8 cellular contexts compared by ENCODE assay signal in the genomic region with DNA sequence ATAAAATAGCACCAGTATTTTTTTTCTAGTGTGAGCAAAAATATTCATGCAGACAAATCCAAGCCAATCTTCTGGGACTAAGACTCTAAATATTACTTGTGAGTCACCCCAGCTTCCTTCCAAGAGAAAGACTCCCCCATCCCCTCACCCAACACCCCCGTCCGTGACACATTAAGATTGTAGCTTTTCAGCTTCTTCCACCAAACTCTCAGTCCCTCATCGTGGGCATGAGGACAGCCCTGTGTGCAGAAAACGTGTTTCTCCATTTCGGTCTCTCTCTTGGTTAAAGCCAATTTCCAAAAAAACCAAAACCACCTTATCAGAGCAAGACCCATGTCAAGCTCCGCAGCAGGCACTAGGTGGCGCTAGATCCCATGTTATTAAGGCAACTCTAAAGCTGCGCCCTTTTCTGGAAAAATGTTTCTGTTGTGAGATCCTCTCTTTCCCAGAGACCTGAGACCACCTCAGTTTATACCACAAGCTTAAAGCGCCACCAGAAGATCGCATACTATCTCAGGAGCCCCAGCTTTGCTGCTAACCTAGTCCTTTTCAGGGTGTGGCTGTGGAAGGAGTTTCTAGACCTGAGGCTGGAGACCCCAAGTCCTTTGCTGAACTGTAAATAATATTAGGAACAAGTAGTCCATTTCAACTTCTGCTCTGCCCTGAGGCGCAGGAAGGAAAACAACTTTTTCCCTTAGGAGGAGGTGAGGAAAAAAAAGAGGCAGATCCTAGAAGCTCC.
DNase-seq lines count a peak whose midpoint lies in the region; ATAC-seq, FAIRE-seq and TF ChIP-seq lines count a peak whose summit lies in the region.

No MANE protein-coding gene starts in this region.

- H3K14ac ChIP-seq in mesenchymal stem cell (ENCODE audit: low read length in 2 of 2): no peak overlapping the region

- H3K4me3 ChIP-seq in endodermal cell (ENCODE audit: low read length) (no peak overlapping the region), mesenchymal stem cell (ENCODE audit: insufficient read depth in 1 of 2, low read depth in 1 of 2, low read length in 2 of 2) (peak overlapping the region in 1 of 2 experiments; percentile 70)

- H3K18ac ChIP-seq in mesenchymal stem cell (ENCODE audit: low read depth in 1 of 2, low read length in 2 of 2): no peak overlapping the region

- H4K91ac ChIP-seq in mesenchymal stem cell (ENCODE audit: low read length): no peak overlapping the region

- H3K4me3 Mint-ChIP-seq in endodermal cell: no peak overlapping the region

- no peaks in the 10 kb centered on the region for H3K79me1 ChIP-seq in mesenchymal stem cell (replicated peaks; ENCODE audit: low read length, poor library complexity, severe bottlenecking)

- no peaks in the 10 kb centered on the region for H3K9me3 Mint-ChIP-seq in endodermal cell

- H3K23ac ChIP-seq in mesenchymal stem cell (ENCODE audit: low read length in 2 of 2): no peak overlapping the region

- no peak overlapping the region for H3K27ac ChIP-seq in endodermal cell (ENCODE audit: low read depth, low read length)
- H3K27ac ChIP-seq in mesenchymal stem cell (ENCODE audit: low read length, poor library complexity, severe bottlenecking): no peak overlapping the region

- H3K27me3 Mint-ChIP-seq in endodermal cell (ENCODE audit: insufficient read depth): no peaks in the 10 kb centered on the region

- no peak overlapping the region for H2BK120ac ChIP-seq in mesenchymal stem cell (ENCODE audit: low read depth, low read length)

- no peak for ATAC-seq in HG03521 (IDR thresholded peaks at IDR 0.05; ENCODE audit: unreplicated experiment)

- H3K9me3 ChIP-seq in endodermal cell (ENCODE audit: control insufficient read depth, low read length): peaks cover 2% of the 10 kb centered on the region
- H3K9me3 ChIP-seq in mesenchymal stem cell (ENCODE audit: control insufficient read depth, low read length): no peaks in the 10 kb centered on the region

- peak overlapping the region in 1 of 2 experiments; percentile 29 for H2BK12ac ChIP-seq in mesenchymal stem cell (ENCODE audit: low read length in 2 of 2)

- peak overlapping the region in 1 of 2 experiments; percentile 30 for H3K4ac ChIP-seq in mesenchymal stem cell (ENCODE audit: low read depth in 1 of 2, low read length in 2 of 2)

- 20% methylated on average over 9 to 11 of the region's 11 CpGs for WGBS in endodermal cell (ENCODE audit: insufficient coverage in 1 of 2, insufficient read length in 1 of 2), 2 experiments
- 9% methylated on average over 9 of the region's 11 CpGs for WGBS in mesenchymal stem cell

- no peaks in the 10 kb centered on the region for H3K36me3 Mint-ChIP-seq in endodermal cell (ENCODE audit: low read depth)

- H3K4me2 ChIP-seq in mesenchymal stem cell (ENCODE audit: low read length, poor library complexity, severe bottlenecking): peak overlapping the region; percentile 67

- no peaks in the 10 kb centered on the region for H3K27me3 ChIP-seq in endodermal cell (ENCODE audit: control insufficient read depth, insufficient read depth, low read length, poor library complexity, severe bottlenecking)
- H3K27me3 ChIP-seq in mesenchymal stem cell (ENCODE audit: control insufficient read depth in 1 of 2, insufficient read depth in 1 of 2, low read length in 2 of 2): no peaks in the 10 kb centered on the region

- DNase-seq in C1 segment of cervical spinal cord (lab: John Stamatoyannopoulos, UW) (peak in 13 of 14 donors; percentile 4 to 70 (median 41)), HTR-8/SVneo (ENCODE audit: insufficient read length, low spot score) (peak; percentile 42), NOMO-1 (lab: John Stamatoyannopoulos, UW; ENCODE audit: unreplicated experiment in 2 of 2) (peak; percentile 41 to 80), endodermal cell (peak; percentile 93), mesenchymal stem cell (peak; percentile 84)
- DNase-seq in activated CD8-positive, alpha-beta memory T cell treated with anti-CD3 and anti-CD28 coated beads for 48 hours (ENCODE audit: low read depth in 2 of 3, low spot score in 2 of 3): peak in 2 of 3 experiments; percentile 54 to 60
- DNase-seq in stimulated activated CD4-positive, alpha-beta T cell treated with anti-CD3 and anti-CD28 coated beads, TNF-alpha, amount 100 ng/mL, for 48 hours (ENCODE audit: low read depth in 3 of 3): peak; percentile 46 to 82 (median 72)

- H2BK15ac ChIP-seq in mesenchymal stem cell (ENCODE audit: low read depth, poor library complexity, severe bottlenecking): no peak overlapping the region

- FAIRE-seq in HTR-8/SVneo (lab: Jason Lieb, UNC): no peak

- no peaks in the 10 kb centered on the region for H3K4me1 ChIP-seq in endodermal cell (ENCODE audit: control insufficient read depth, insufficient read depth, low read length)
- H3K4me1 ChIP-seq in mesenchymal stem cell (ENCODE audit: control insufficient read depth, insufficient read depth, low read depth, low read length): peaks cover 4% of the 10 kb centered on the region

- H3K4me1 Mint-ChIP-seq in endodermal cell: peaks cover 58% of the 10 kb centered on the region

- H2AFZ ChIP-seq in mesenchymal stem cell (ENCODE audit: low read depth, low read length): peak overlapping the region; percentile 51

- H3K27ac Mint-ChIP-seq in endodermal cell: peak overlapping the region; percentile 86

- H4K8ac ChIP-seq in mesenchymal stem cell (ENCODE audit: low read length): no peak overlapping the region

- no peak overlapping the region for H2BK5ac ChIP-seq in mesenchymal stem cell (ENCODE audit: low read depth, low read length, poor library complexity, severe bottlenecking)

- no peaks in the 10 kb centered on the region for H3K36me3 ChIP-seq in endodermal cell (ENCODE audit: control insufficient read depth, insufficient read depth, low read length)
- no peaks in the 10 kb centered on the region for H3K36me3 ChIP-seq in mesenchymal stem cell (ENCODE audit: control insufficient read depth in 1 of 2, insufficient read depth in 2 of 2, low read depth in 1 of 2, low read length in 2 of 2)

- peak; percentile 94 for TF ChIP-seq CTCF in endodermal cell (conservative IDR thresholded peaks at IDR 0.05)

- H2AK5ac ChIP-seq in mesenchymal stem cell (ENCODE audit: low read length, severe bottlenecking): no peak overlapping the region

- H3K9ac ChIP-seq in endodermal cell (ENCODE audit: extremely low read depth, low read length, poor library complexity, severe bottlenecking): no peak overlapping the region
- peak overlapping the region; percentile 78 for H3K9ac ChIP-seq in mesenchymal stem cell (ENCODE audit: low read length)

Comparison
In these comparisons a context has a peak if more than half of its experiments do, and no peak if none do; other contexts are left out.
1. DNase-seq: peak in every context shown above with its lines; median percentile 93 in endodermal cell; 84 in mesenchymal stem cell; 72 in stimulated activated CD4-positive, alpha-beta T cell treated with anti-CD3 and anti-CD28 coated beads, TNF-alpha, amount 100 ng/mL, for 48 hours; 60 in NOMO-1; 57 in activated CD8-positive, alpha-beta memory T cell treated with anti-CD3 and anti-CD28 coated beads for 48 hours; 42 in HTR-8/SVneo; 41 in C1 segment of cervical spinal cord.